27 cellular contexts compared by ENCODE assay signal in the genomic region with DNA sequence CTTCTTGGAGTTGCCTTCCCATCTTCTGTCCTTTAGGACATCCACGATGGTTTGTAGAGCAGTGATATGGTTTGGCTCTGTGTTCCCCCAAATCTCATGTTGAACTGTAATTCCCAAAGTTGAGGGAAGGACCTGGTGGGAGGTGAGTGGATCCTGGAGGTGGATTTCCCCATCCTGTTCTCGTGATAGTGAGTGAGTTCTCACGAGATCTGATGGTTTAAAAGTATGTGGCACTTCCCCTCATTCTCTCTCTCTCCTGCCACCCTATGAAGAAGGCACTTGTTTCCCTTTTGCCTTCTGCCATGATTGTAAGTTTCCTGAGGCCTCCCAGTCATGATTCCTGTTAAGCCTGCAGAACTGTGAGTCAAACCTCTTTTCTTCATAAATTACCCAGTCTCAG.
"Had no signal": no experiment of that assay in that cellular context is flagged by ENCODE, and none has a peak within 500 bp of the region (broad histone marks: within the 10 kb centered on the region; RNA-seq: fewer than 3 reads in every experiment).

No MANE protein-coding gene starts in this region.

- H3K9me3 ChIP-seq: MG63 had no signal

- H3K27me3 ChIP-seq: MG63 had no signal

- H3K36me3 ChIP-seq: MG63 had no signal

- DNase-seq: Kasumi-1, MG63, MM.1S, MV-4-11, NCI-H1048, NCI-H1092, NCI-H1105, NCI-H1105 treated with DMSO at 0.1 percent for 48 hours, NCI-H1417 treated with DMSO at 0.1 percent for 48 hours, NCI-H1436, NCI-H1436 treated with DMSO at 0.1 percent for 48 hours, NCI-H1694, NCI-H1694 treated with DMSO at 0.1 percent for 48 hours, NCI-H187 treated with DMSO at 0.1 percent for 48 hours, NCI-H1930, NCI-H2029, NCI-H2029 treated with DMSO at 0.1 percent for 48 hours, NCI-H2081 treated with DMSO at 0.1 percent for 48 hours, NCI-H2107, NCI-H2171, NCI-H2227 treated with DMSO at 0.1 percent for 48 hours, NCI-H226, NCI-H446, NCI-H446 treated with DMSO at 0.1 percent for 48 hours, NCI-H510A, NCI-H510A treated with DMSO at 0.1 percent for 48 hours, NCI-H526 had no signal

- H3K4me3 ChIP-seq: MG63 had no signal
